1 cellular context compared by ENCODE assay signal in genomic region chr19:1383311-1384084, GRCh38.
TF ChIP-seq lines count a peak whose summit lies in the region.

NDUFS7 (plus strand) TSS chr19:1383907; CDS start chr19:1383927, 20 bp downstream.

TF ChIP-seq in HepG2, 621 proteins besides CTCF, POLR2A, EP300 and RAD21 (continued from another document and continues in another):
- TF ChIP-seq ZNF790 (CRISPR knock-in tag; IDR thresholded peaks at IDR 0.05; ENCODE audit: borderline replicate concordance) = peak; percentile 97
- no peak for TF ChIP-seq FOXA1 (IDR thresholded peaks at IDR 0.05)
- TF ChIP-seq FOXA1 (CRISPR knock-in tag; IDR thresholded peaks at IDR 0.05) = no peak; the same call in 1 of the 2 replicates
- peak; percentile 80 for TF ChIP-seq MXD3 (CRISPR knock-in tag; IDR thresholded peaks at IDR 0.05)
- peak; percentile 89 for TF ChIP-seq GFI1 (CRISPR knock-in tag; IDR thresholded peaks at IDR 0.05; ENCODE audit: borderline replicate concordance)
- TF ChIP-seq HBP1 (CRISPR knock-in tag; IDR thresholded peaks at IDR 0.05; ENCODE audit: low read depth) = peak; percentile 85
- TF ChIP-seq MBD4 (IDR thresholded peaks at IDR 0.05; ENCODE audit: borderline replicate concordance, low read length) = no peak
- peak; percentile 93 for TF ChIP-seq ZNF253 (CRISPR knock-in tag; IDR thresholded peaks at IDR 0.05; ENCODE audit: borderline replicate concordance)
- TF ChIP-seq ELK4 (CRISPR knock-in tag; IDR thresholded peaks at IDR 0.05; ENCODE audit: borderline replicate concordance) = peak; percentile 93; the same call in 1 of the 2 replicates
- TF ChIP-seq CREM (IDR thresholded peaks at IDR 0.05) = peak; percentile 83
- TF ChIP-seq CREM (CRISPR knock-in tag; IDR thresholded peaks at IDR 0.05) = peak; percentile 62
- peak; percentile 49; the same call in 1 of the 2 replicates for TF ChIP-seq HNF4G (IDR thresholded peaks at IDR 0.05; ENCODE audit: borderline replicate concordance, low read depth, low read length)
- peak; percentile 52; the same call in 1 of the 2 replicates for TF ChIP-seq HNF4G (CRISPR knock-in tag; IDR thresholded peaks at IDR 0.05; ENCODE audit: borderline replicate concordance, low read depth)
- peak; percentile 91 for TF ChIP-seq MED13 (CRISPR knock-in tag; IDR thresholded peaks at IDR 0.05)
- TF ChIP-seq THAP9 (CRISPR knock-in tag; IDR thresholded peaks at IDR 0.05; ENCODE audit: borderline replicate concordance) = peak; percentile 92; the same call in 1 of the 2 replicates
- peak; percentile 100 for TF ChIP-seq GTF3A (CRISPR knock-in tag; conservative IDR thresholded peaks at IDR 0.05)
- TF ChIP-seq ZBTB7B (CRISPR knock-in tag; IDR thresholded peaks at IDR 0.05) = peak; percentile 97
- TF ChIP-seq ZNF282 (IDR thresholded peaks at IDR 0.05; ENCODE audit: partially characterized antibody) = no peak
- peak; percentile 97 for TF ChIP-seq NR2C2 (CRISPR knock-in tag; IDR thresholded peaks at IDR 0.05; ENCODE audit: borderline replicate concordance)
- TF ChIP-seq ARID3A (IDR thresholded peaks at IDR 0.05; ENCODE audit: low read depth, low read length) = no peak; the same call in 1 of the 2 replicates
- TF ChIP-seq SYNCRIP (IDR thresholded peaks at IDR 0.05; ENCODE audit: insufficient read depth, low read depth, low read length) = no peak
- peak; percentile 70 for TF ChIP-seq PPARG (CRISPR knock-in tag; conservative IDR thresholded peaks at IDR 0.05)
- no peak; the same call in none of the 2 replicates for TF ChIP-seq CENPT (CRISPR knock-in tag; IDR thresholded peaks at IDR 0.05; ENCODE audit: low read depth)
- TF ChIP-seq YY1 (IDR thresholded peaks at IDR 0.05; ENCODE audit: insufficient read depth, insufficient replicate concordance, low read depth, low read length) = peak; percentile 98
- peak; percentile 73 for TF ChIP-seq RBM22 (optimal IDR thresholded peaks at IDR 0.05; ENCODE audit: low read length)
- TF ChIP-seq ZBTB7A (CRISPR knock-in tag; IDR thresholded peaks at IDR 0.05) = no peak; the same call in none of the 2 replicates
- peak; percentile 73; the same call in 1 of the 2 replicates for TF ChIP-seq MIER2 (CRISPR knock-in tag; IDR thresholded peaks at IDR 0.05)
- TF ChIP-seq ZNF354B (CRISPR knock-in tag; IDR thresholded peaks at IDR 0.05) = peak; percentile 94
- peak; percentile 97 for TF ChIP-seq ZNF563 (CRISPR knock-in tag; IDR thresholded peaks at IDR 0.05)
- 0 out of 2 replicates have a peak, but pooled peaks have one; percentile 48 for TF ChIP-seq HNF1A (IDR thresholded peaks at IDR 0.05; ENCODE audit: low read depth)
- peak; percentile 89 for TF ChIP-seq HNF1A (CRISPR knock-in tag; IDR thresholded peaks at IDR 0.05; ENCODE audit: borderline replicate concordance)
- TF ChIP-seq ZNF142 (CRISPR knock-in tag; IDR thresholded peaks at IDR 0.05) = peak; percentile 87; the same call in 1 of the 2 replicates
- no peak for TF ChIP-seq RFX3 (CRISPR knock-in tag; IDR thresholded peaks at IDR 0.05)
- peak; percentile 93 for TF ChIP-seq ZFY (CRISPR knock-in tag; IDR thresholded peaks at IDR 0.05)
- peak; percentile 75 for TF ChIP-seq ZNF629 (CRISPR knock-in tag; conservative IDR thresholded peaks at IDR 0.05)
- TF ChIP-seq DRAP1 (CRISPR knock-in tag; IDR thresholded peaks at IDR 0.05) = peak; percentile 85
- TF ChIP-seq ZNF382 (CRISPR knock-in tag; IDR thresholded peaks at IDR 0.05; ENCODE audit: borderline replicate concordance) = no peak
- peak; percentile 95 for TF ChIP-seq TERF1 (CRISPR knock-in tag; IDR thresholded peaks at IDR 0.05)
- peak; percentile 62; the same call in 1 of the 2 replicates for TF ChIP-seq ADNP (CRISPR knock-in tag; IDR thresholded peaks at IDR 0.05)
- TF ChIP-seq ZBTB3 (CRISPR knock-in tag; IDR thresholded peaks at IDR 0.05; ENCODE audit: borderline replicate concordance, low read depth) = peak; percentile 95; the same call in 1 of the 2 replicates
- peak; percentile 69; the same call in 1 of the 2 replicates for TF ChIP-seq BCL6 (CRISPR knock-in tag; IDR thresholded peaks at IDR 0.05)
- TF ChIP-seq HNRNPLL (IDR thresholded peaks at IDR 0.05; ENCODE audit: low read depth, low read length, poor library complexity, severe bottlenecking) = peak; percentile 79
- peak; percentile 65; the same call in 1 of the 2 replicates for TF ChIP-seq SP2 (CRISPR knock-in tag; IDR thresholded peaks at IDR 0.05)
